Comparison of ENCODE assay signal across 9 cellular contexts in genomic region chr19:48514123-48514458, GRCh38. TPM values are rescaled to one million over a fixed set of nuclear protein-coding genes. Genes with fewer than 3 reads are reported as not detected.
DNase-seq lines count a peak whose midpoint lies in the region; ATAC-seq and TF ChIP-seq lines count a peak whose summit lies in the region.
"Had no signal": no experiment of that assay in that cellular context is flagged by ENCODE, and none has a peak within 500 bp of the region (broad histone marks: within the 10 kb centered on the region; RNA-seq: fewer than 3 reads in every experiment).

No MANE protein-coding gene starts in this region.

- intact Hi-C loops in activated CD4-positive, alpha-beta T cell treated with anti-CD3 and anti-CD28 coated beads for 36 hours (cut with DNase I, micrococcal nuclease) = loop anchor here in 1 of 2 experiments (5.0 to 10.0 kb wide), 3 partner anchors 233 to 342 kb away; partner anchors contain the start of genes HSD17B14, IZUMO1, LIG1 and ZSWIM9

- H3K9me3 Mint-ChIP-seq in activated CD4-positive, alpha-beta T cell treated with anti-CD3 and anti-CD28 coated beads for 36 hours (ENCODE audit: low read depth) = no peaks in the 10 kb centered on the region
- H3K9me3 Mint-ChIP-seq in stimulated activated effector memory CD8-positive, alpha-beta T cell treated with anti-CD3 and anti-CD28 coated beads, Interleukin-12 subunit alpha, Interleukin-12 subunit beta, amount 100 ng/mL, for 72 hours = no peaks in the 10 kb centered on the region

- ATAC-seq in activated CD4-positive, alpha-beta T cell treated with anti-CD3 and anti-CD28 coated beads for 36 hours = no peak
- no peak for ATAC-seq in stimulated activated effector memory CD8-positive, alpha-beta T cell treated with anti-CD3 and anti-CD28 coated beads, Interleukin-12 subunit alpha, Interleukin-12 subunit beta, amount 100 ng/mL, for 72 hours
- no peak for ATAC-seq in HG03045 (IDR thresholded peaks at IDR 0.05; ENCODE audit: unreplicated experiment)

- no peak for TF ChIP-seq CTCF in fibroblast of villous mesenchyme (IDR thresholded peaks at IDR 0.05; ENCODE audit: insufficient read depth, low read depth, low read length)

- H3K4me3 Mint-ChIP-seq in activated CD4-positive, alpha-beta T cell treated with anti-CD3 and anti-CD28 coated beads for 36 hours = no peak overlapping the region
- H3K4me3 Mint-ChIP-seq in stimulated activated effector memory CD8-positive, alpha-beta T cell treated with anti-CD3 and anti-CD28 coated beads, Interleukin-12 subunit alpha, Interleukin-12 subunit beta, amount 100 ng/mL, for 72 hours = no peak overlapping the region

- no peaks in the 10 kb centered on the region for H3K36me3 ChIP-seq in NT2/D1 (ENCODE audit: insufficient read depth, insufficient read length, low read length)

- H3K9me3 ChIP-seq in NT2/D1 (ENCODE audit: insufficient read depth, low read length) = no peaks in the 10 kb centered on the region

- peaks cover 29% of the 10 kb centered on the region for H3K27me3 ChIP-seq in NT2/D1 (ENCODE audit: insufficient read depth, insufficient read length)

- H3K4me3 ChIP-seq in NT2/D1 (ENCODE audit: insufficient read length, low read depth) (peak overlapping the region; percentile 57), fibroblast of villous mesenchyme (ENCODE audit: low read depth, low read length) (peak overlapping the region; percentile 72)

- H3K27ac Mint-ChIP-seq in activated CD4-positive, alpha-beta T cell treated with anti-CD3 and anti-CD28 coated beads for 36 hours = peak overlapping the region; percentile 30
- peak overlapping the region; percentile 19 for H3K27ac Mint-ChIP-seq in stimulated activated effector memory CD8-positive, alpha-beta T cell treated with anti-CD3 and anti-CD28 coated beads, Interleukin-12 subunit alpha, Interleukin-12 subunit beta, amount 100 ng/mL, for 72 hours

- H3K9ac ChIP-seq in NT2/D1 (ENCODE audit: insufficient read length, low read depth) = peak overlapping the region; percentile 67

- DNase-seq in activated CD4-positive, alpha-beta T cell treated with anti-CD3 and anti-CD28 coated beads for 36 hours = no peak
- no peak for DNase-seq in activated CD4-positive, alpha-beta T cell treated with anti-CD3 and anti-CD28 coated beads for 1 hour
- DNase-seq in NT2/D1 (ENCODE audit: low read depth, low spot score) = no peak
- DNase-seq in fibroblast of villous mesenchyme (ENCODE audit: low read depth) = no peak
- no peak for DNase-seq in stimulated activated effector memory CD8-positive, alpha-beta T cell treated with anti-CD3 and anti-CD28 coated beads, Interleukin-12 subunit alpha, Interleukin-12 subunit beta, amount 100 ng/mL, for 72 hours (ENCODE audit: low spot score in 2 of 2)
- DNase-seq in NCI-H1092 treated with DMSO at 0.1 percent for 48 hours (lab: John Stamatoyannopoulos, UW) = no peak
- DNase-seq in HUDEP-2 (lab: John Stamatoyannopoulos, UW; ENCODE audit: unreplicated experiment in 76 of 76) = no peak

- H3K27me3 Mint-ChIP-seq in activated CD4-positive, alpha-beta T cell treated with anti-CD3 and anti-CD28 coated beads for 36 hours = no peaks in the 10 kb centered on the region

- POLR2A ChIA-PET in activated CD4-positive, alpha-beta T cell treated with anti-CD3 and anti-CD28 coated beads for 36 hours (lab: Charles Lee) = interaction anchor here (0.7 kb wide), 1 partner anchor 116 kb away, joined by 10 read pairs; no protein-coding TSS in a partner anchor

- H3K36me3 Mint-ChIP-seq in activated CD4-positive, alpha-beta T cell treated with anti-CD3 and anti-CD28 coated beads for 36 hours (ENCODE audit: low read depth) = no peaks in the 10 kb centered on the region
- H3K36me3 Mint-ChIP-seq in stimulated activated effector memory CD8-positive, alpha-beta T cell treated with anti-CD3 and anti-CD28 coated beads, Interleukin-12 subunit alpha, Interleukin-12 subunit beta, amount 100 ng/mL, for 72 hours = no peaks in the 10 kb centered on the region

- CTCF ChIA-PET in activated CD4-positive, alpha-beta T cell treated with anti-CD3 and anti-CD28 coated beads for 36 hours (lab: Charles Lee) = interaction anchor here (1.2 to 1.3 kb wide), 2 partner anchors 24 to 69 kb away, joined by 4 read pairs; no protein-coding TSS in a partner anchor

- peaks cover 6% of the 10 kb centered on the region for H3K4me1 ChIP-seq in NT2/D1 (ENCODE audit: insufficient read depth, insufficient read length)

- H3K4me1 Mint-ChIP-seq in activated CD4-positive, alpha-beta T cell treated with anti-CD3 and anti-CD28 coated beads for 36 hours = peaks cover 8% of the 10 kb centered on the region
- peaks cover 21% of the 10 kb centered on the region for H3K4me1 Mint-ChIP-seq in stimulated activated effector memory CD8-positive, alpha-beta T cell treated with anti-CD3 and anti-CD28 coated beads, Interleukin-12 subunit alpha, Interleukin-12 subunit beta, amount 100 ng/mL, for 72 hours

RNA-seq across cellular contexts. Expression of gene LMTK3, which starts 2.5 kb away (rescaled TPM):
- total RNA-seq in activated CD4-positive, alpha-beta T cell treated with anti-CD3 and anti-CD28 coated beads for 36 hours = 1 to 10 TPM; 3.9 to 4.5 TPM
- total RNA-seq in fibroblast of villous mesenchyme = 0.32 and 0.43 TPM in 2 replicates

RNA-seq across cellular contexts. Expression of gene SULT2B1, which starts 37.9 kb away (rescaled TPM):
- total RNA-seq in activated CD4-positive, alpha-beta T cell treated with anti-CD3 and anti-CD28 coated beads for 36 hours = not detected
- under 0.01 TPM in 1 of 2 replicates, not detected in the other for total RNA-seq in fibroblast of villous mesenchyme
- total RNA-seq: left lobe of liver had no signal

RNA-seq across cellular contexts. Expression of gene CYTH2, which starts 44.9 kb away (rescaled TPM):
- total RNA-seq in activated CD4-positive, alpha-beta T cell treated with anti-CD3 and anti-CD28 coated beads for 36 hours = 10 to 100 TPM; 22.5 to 24.2 TPM
- total RNA-seq in fibroblast of villous mesenchyme = 31.1 and 42.5 TPM in 2 replicates

RNA-seq across cellular contexts. Expression of gene KCNJ14, which starts 58.7 kb away (rescaled TPM):
- 1 to 10 TPM in 1 of 2 experiments, under 1 TPM in 1; 0.86 to 1.1 TPM for total RNA-seq in activated CD4-positive, alpha-beta T cell treated with anti-CD3 and anti-CD28 coated beads for 36 hours
- total RNA-seq in fibroblast of villous mesenchyme = 0.43 and 0.64 TPM in 2 replicates
